ENCODE assay signal across 22 cellular contexts in the genomic region with DNA sequence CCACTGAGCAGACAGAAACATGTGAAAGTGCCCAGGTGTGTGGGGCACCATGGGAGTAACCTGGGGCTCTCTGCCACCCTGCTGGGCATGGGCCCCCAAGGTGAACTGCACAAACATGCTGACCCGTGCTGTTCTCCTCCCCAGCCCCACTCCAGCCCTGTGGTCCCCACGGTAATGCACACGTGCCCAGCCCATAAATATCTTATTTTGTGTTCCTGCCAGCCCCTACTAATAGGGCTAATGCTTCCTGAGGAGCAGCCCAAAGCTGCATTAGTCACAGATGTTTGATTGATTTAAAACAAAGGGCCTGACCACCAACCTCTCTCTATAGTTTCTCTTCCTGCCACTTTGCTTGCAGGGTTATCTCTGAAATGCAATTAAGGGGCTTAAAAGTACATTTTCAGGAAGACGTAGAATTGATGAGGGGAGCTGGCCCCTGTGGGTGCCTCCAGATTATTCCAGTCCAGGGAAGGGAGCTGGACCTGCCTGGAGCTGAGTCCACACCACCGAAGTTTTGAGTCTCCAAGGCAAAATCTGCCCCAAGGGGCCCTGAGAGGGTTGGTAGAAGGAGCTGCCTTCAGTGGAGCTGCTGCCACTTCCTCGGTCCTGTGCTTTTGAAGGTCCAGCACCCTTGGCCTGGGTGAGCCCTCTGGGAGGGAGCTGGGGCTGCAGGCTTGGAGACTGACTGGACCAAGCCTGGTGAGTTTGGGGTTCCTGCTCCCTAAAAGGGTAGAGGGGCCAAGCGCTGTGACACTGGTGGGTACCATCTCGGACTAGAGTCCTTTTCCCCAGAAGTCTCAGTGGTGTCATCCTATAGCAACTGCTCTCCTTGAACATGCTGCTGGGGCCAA.
DNase-seq lines count a peak whose midpoint lies in the region; ATAC-seq, FAIRE-seq and TF ChIP-seq lines count a peak whose summit lies in the region.
"Had no signal": no experiment of that assay in that cellular context is flagged by ENCODE, and none has a peak within 500 bp of the region (broad histone marks: within the 10 kb centered on the region; RNA-seq: fewer than 3 reads in every experiment).

No MANE protein-coding gene starts in this region.

- FAIRE-seq in bronchial epithelial cell (lab: Jason Lieb, UNC) = peak; percentile 23
- FAIRE-seq: A204.1, D721Med, RCC 7860 had no signal

- H3K4me3 ChIP-seq in BE2C (ENCODE audit: low read depth, low read length) (no peak overlapping the region), bronchial epithelial cell (ENCODE audit: low read depth, low read length) (no peak overlapping the region), mesodermal cell (ENCODE audit: extremely low read depth, insufficient read depth, low read length, poor library complexity, severe bottlenecking) (no peak overlapping the region)
- H3K4me3 ChIP-seq: MG63 had no signal

- no peak overlapping the region for H3K27ac Mint-ChIP-seq in T-helper 17 cell
- H3K27ac Mint-ChIP-seq: CD4-positive, alpha-beta T cell; HFFc6 had no signal

- DNase-seq in BE2C (peak; percentile 73), NCI-H82 (lab: John Stamatoyannopoulos, UW) (peak; percentile 60), bronchial epithelial cell (ENCODE audit: low read depth) (no peak), T-helper 17 cell (no peak), SW 1271 (lab: John Stamatoyannopoulos, UW) (no peak)
- DNase-seq: CD4-positive, alpha-beta T cell; DND-41; GDM1; GOT3; KG1; MG63; NCI-H1105; NCI-H1694 treated with DMSO at 0.1 percent for 48 hours; NCI-H446; NCI-H748 treated with DMSO at 0.1 percent for 48 hours had no signal

- no peak for TF ChIP-seq CTCF in BE2C (IDR thresholded peaks at IDR 0.05; ENCODE audit: low read depth, low read length)
- no peak for TF ChIP-seq CTCF in bronchial epithelial cell (IDR thresholded peaks at IDR 0.05; ENCODE audit: insufficient read depth, low read length, severe bottlenecking)

- H3K36me3 ChIP-seq in BE2C (no peaks in the 10 kb centered on the region), bronchial epithelial cell (ENCODE audit: control insufficient read depth, insufficient read depth, low read length) (no peaks in the 10 kb centered on the region), mesodermal cell (ENCODE audit: control insufficient read depth, insufficient read depth, low read length) (no peaks in the 10 kb centered on the region)
- H3K36me3 ChIP-seq: MG63 had no signal

- peaks cover 18% of the 10 kb centered on the region for H3K27me3 Mint-ChIP-seq in T-helper 17 cell

- H3K9me3 ChIP-seq in BE2C (no peaks in the 10 kb centered on the region), mesodermal cell (ENCODE audit: control insufficient read depth, low read length) (no peaks in the 10 kb centered on the region), T-helper 17 cell (ENCODE audit: control insufficient read depth, low read length, poor library complexity, severe bottlenecking) (no peaks in the 10 kb centered on the region)
- H3K9me3 ChIP-seq: MG63 had no signal

- H3K36me3 Mint-ChIP-seq in T-helper 17 cell (ENCODE audit: low read depth) = peaks cover 3% of the 10 kb centered on the region

- H3K4me3 Mint-ChIP-seq in T-helper 17 cell = no peak overlapping the region
- H3K4me3 Mint-ChIP-seq: CD4-positive, alpha-beta T cell; HFFc6 had no signal

- WGBS in mesodermal cell (ENCODE audit: insufficient coverage in 2 of 2), 2 experiments = 68 to 71% methylated on average over 6 of the region's 8 CpGs

- no peak for ATAC-seq in T-helper 17 cell
- no peak for ATAC-seq in GM21526 (IDR thresholded peaks at IDR 0.05; ENCODE audit: low FRiP score, unreplicated experiment)
- no peak for ATAC-seq in GM21576 (IDR thresholded peaks at IDR 0.05; ENCODE audit: unreplicated experiment)

- H3K4me1 ChIP-seq in BE2C = peaks cover 13% of the 10 kb centered on the region
- peaks cover 11% of the 10 kb centered on the region for H3K4me1 ChIP-seq in mesodermal cell (ENCODE audit: control insufficient read depth, insufficient read depth, low read length, poor library complexity, severe bottlenecking)

- H3K27ac ChIP-seq in mesodermal cell (ENCODE audit: low read depth, low read length, severe bottlenecking) = peak overlapping the region; percentile 41

- H3K4me1 Mint-ChIP-seq in T-helper 17 cell = peaks cover 2% of the 10 kb centered on the region

- H3K27me3 ChIP-seq in BE2C = no peaks in the 10 kb centered on the region
- peaks cover 3% of the 10 kb centered on the region for H3K27me3 ChIP-seq in bronchial epithelial cell (ENCODE audit: control insufficient read depth, insufficient read depth, low read length)
- H3K27me3 ChIP-seq: MG63 had no signal

Comparison
In these comparisons a context has a peak if more than half of its experiments do, and no peak if none do; other contexts are left out.
1. DNase-seq: peak in BE2C (single experiment) and NCI-H82 (single experiment); none in bronchial epithelial cell (single experiment), T-helper 17 cell (0 of 3) and SW 1271 (0 of 2).